24 cellular contexts compared by ENCODE assay signal in the genomic region with DNA sequence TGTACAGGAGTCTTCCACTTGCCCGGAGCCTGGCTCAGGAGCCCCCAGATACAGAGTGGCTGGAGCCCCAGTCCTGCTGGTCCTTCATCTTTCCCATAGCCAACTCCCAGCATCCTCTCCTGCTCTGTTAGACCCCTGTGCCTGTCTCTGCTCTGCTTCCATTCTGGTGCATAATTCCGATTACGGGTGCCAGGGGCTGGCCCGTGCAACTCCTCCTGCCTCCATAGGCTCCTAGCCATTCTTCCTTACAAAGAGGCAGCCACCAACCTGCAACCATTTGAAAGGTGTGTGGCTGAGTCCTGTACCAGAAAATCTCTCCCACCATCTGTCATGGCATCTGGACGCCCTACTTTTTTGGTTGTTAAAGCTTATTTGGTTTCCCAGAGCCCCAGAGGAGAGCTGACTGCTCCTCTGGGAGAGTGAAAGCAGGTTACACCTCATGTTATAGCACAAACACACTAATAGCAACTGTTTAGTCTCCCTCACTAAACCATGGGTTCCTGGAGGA. TPM values are rescaled to one million over a fixed set of nuclear protein-coding genes. Genes with fewer than 3 reads are reported as not detected.
DNase-seq lines count a peak whose midpoint lies in the region; ATAC-seq, FAIRE-seq and TF ChIP-seq lines count a peak whose summit lies in the region.
"Had no signal": no experiment of that assay in that cellular context is flagged by ENCODE, and none has a peak within 500 bp of the region (broad histone marks: within the 10 kb centered on the region; RNA-seq: fewer than 3 reads in every experiment).

No MANE protein-coding gene starts in this region.

- in situ Hi-C loops in HepG2 (cut with HindIII; ENCODE audit: extremely low pct_ligation_motif_present, low pct_unique_long_range_greater_than_20kb): no loop called here

- peaks cover 64% of the 10 kb centered on the region for H3K4me1 ChIP-seq in HepG2 (ENCODE audit: insufficient read depth, low read length)
- peaks cover 0 to 33% (median 11%) of the 10 kb centered on the region in 4 donors for H3K4me1 ChIP-seq in right lobe of liver
- peaks cover 0 to 6% (median 6%) of the 10 kb centered on the region in 4 donors for H3K4me1 ChIP-seq in esophagus muscularis mucosa

- no peaks in the 10 kb centered on the region; a peak in 1 of 5 replicates for H3K27me3 ChIP-seq in HepG2 (ENCODE audit: control insufficient read depth in 1 of 2, insufficient read depth in 2 of 2, low read length in 2 of 2)
- H3K27me3 ChIP-seq in right lobe of liver: no peaks in the 10 kb centered on the region
- peaks cover 0 to 16% (median 0%) of the 10 kb centered on the region in 4 donors for H3K27me3 ChIP-seq in esophagus muscularis mucosa

- H3K36me3 ChIP-seq in HepG2 (replicated peaks in 1 of 2; ENCODE audit: control insufficient read depth in 1 of 2, insufficient read depth in 2 of 2, low read length in 2 of 2) (no peaks in the 10 kb centered on the region), right lobe of liver (no peaks in the 10 kb centered on the region), esophagus muscularis mucosa (no peaks in the 10 kb centered on the region)

- peak overlapping the region; percentile 48 for H2AFZ ChIP-seq in HepG2 (ENCODE audit: low read length)

- 0 out of 2 replicates have a peak overlapping the region, but pooled peaks have one; percentile 4 for H3K9ac ChIP-seq in HepG2 (ENCODE audit: insufficient read depth, low read depth, low read length)
- H3K9ac ChIP-seq: KMS-11, SK-N-SH had no signal

- 67% methylated on average over 4 of the region's 5 CpGs for WGBS in HepG2 (ENCODE audit: low lambda C conversion rate)
- no CpG with 5 or more reads among the region's 5 CpGs for WGBS in right lobe of liver (ENCODE audit: insufficient coverage, low coverage, low lambda C conversion rate, missing lambda C conversion rate)
- WGBS in esophagus muscularis mucosa: 82% methylated on average over 5 of the region's 5 CpGs

- no peak for DNase-seq in HepG2 (ENCODE audit: low spot score)
- DNase-seq in right lobe of liver: no peak
- peak; percentile 70 for DNase-seq in NCI-H2171 (lab: John Stamatoyannopoulos, UW)
- peak; percentile 91 for DNase-seq in esophagus muscularis mucosa (ENCODE audit: extremely low spot score)
- DNase-seq in stimulated activated CD8-positive, alpha-beta memory T cell treated with anti-CD3 and anti-CD28 coated beads, Interleukin-4, amount 100 ng/mL, for 48 hours: no peak
- no peak for DNase-seq in activated CD4-positive, CD25-positive, alpha-beta regulatory T cell treated with anti-CD3 and anti-CD28 coated beads, Interleukin-2, amount 50 U/mL, for 72 hours
- no peak for DNase-seq in AG08396 (ENCODE audit: low spot score)
- DNase-seq: CD4-positive, alpha-beta memory T cell; COR-L47; DMS79; EL; GF-D8; GOT3; HCEC 1CT; NCI-H1048; NCI-H1417 treated with DMSO at 0.1 percent for 48 hours; NCI-H1694 treated with DMSO at 0.1 percent for 48 hours; NCI-H2081; NCI-H526; SK-N-SH had no signal

- no peaks in the 10 kb centered on the region for H3K9me3 ChIP-seq in HepG2 (ENCODE audit: low read length)
- no peaks in the 10 kb centered on the region for H3K9me3 ChIP-seq in right lobe of liver
- H3K9me3 ChIP-seq in esophagus muscularis mucosa: no peaks in the 10 kb centered on the region
- H3K9me3 ChIP-seq: A549, SK-N-SH had no signal

- peak overlapping the region; percentile 59 for H3K4me2 ChIP-seq in HepG2 (ENCODE audit: low read depth, low read length)
- H3K4me2 ChIP-seq: A549, KMS-11, SK-N-SH had no signal

- TF ChIP-seq EP300 in HepG2 (IDR thresholded peaks at IDR 0.05; ENCODE audit: low read depth in 2 of 2, low read length in 2 of 2) (no peak), HepG2 (CRISPR knock-in tag; IDR thresholded peaks at IDR 0.05; ENCODE audit: borderline replicate concordance) (no peak), esophagus muscularis mucosa (IDR thresholded peaks at IDR 0.05) (no peak)

- ATAC-seq in HepG2 (peak; percentile 4), right lobe of liver (no peak)
- ATAC-seq: A549 had no signal

- H3K79me2 ChIP-seq in HepG2 (ENCODE audit: insufficient read depth, low read length): no peaks in the 10 kb centered on the region

- no peak overlapping the region for H3K4me3 ChIP-seq in HepG2 (replicated peaks in 1 of 3; ENCODE audit: insufficient read depth in 1 of 3, low read depth in 2 of 3, low read length in 3 of 3)
- H3K4me3 ChIP-seq in right lobe of liver: no peak overlapping the region
- H3K4me3 ChIP-seq in esophagus muscularis mucosa: no peak overlapping the region
- H3K4me3 ChIP-seq: A549 had no signal

- intact Hi-C loops in HepG2 (cut with micrococcal nuclease; ENCODE audit: unreplicated experiment) (loop anchor here (10.0 kb wide), 1 partner anchor 304 kb away; no protein-coding TSS in a partner anchor), right lobe of liver (cut with DNase I) (loop anchor here in 1 of 2 donors (5.0 kb wide), 1 partner anchor 99 kb away; no protein-coding TSS in a partner anchor), esophagus muscularis mucosa (cut with DNase I) (no loop called here)

- CTCF ChIA-PET in HepG2 (lab: Yijun Ruan, JAX; ENCODE audit: low intra/inter-chr PET ratio, low total read pairs): no interaction called here

- TF ChIP-seq CTCF in HepG2 (CRISPR knock-in tag; IDR thresholded peaks at IDR 0.05) (no peak), right lobe of liver (IDR thresholded peaks at IDR 0.05) (no peak), esophagus muscularis mucosa (IDR thresholded peaks at IDR 0.05) (no peak)

- TF ChIP-seq RAD21 in HepG2 (CRISPR knock-in tag; IDR thresholded peaks at IDR 0.05): no peak

- BruUV-seq in HepG2 (replicated peaks; lab: Mats Ljungman, UMichigan): no TSS peak

- no peak for FAIRE-seq in HepG2 (lab: Jason Lieb, UNC)
- FAIRE-seq: A549, GM12891, RCC 7860 had no signal

- no peak for TF ChIP-seq POLR2A in HepG2 (IDR thresholded peaks at IDR 0.05; ENCODE audit: insufficient read depth in 1 of 2, low read depth in 2 of 2, low read length in 2 of 2)
- TF ChIP-seq POLR2A in right lobe of liver (IDR thresholded peaks at IDR 0.05): no peak
- no peak for TF ChIP-seq POLR2A in esophagus muscularis mucosa (IDR thresholded peaks at IDR 0.05; ENCODE audit: low read depth)

- H3K27ac ChIP-seq in HepG2 (ENCODE audit: extremely low read length, insufficient read depth, low read length): no peak overlapping the region
- no peak overlapping the region for H3K27ac ChIP-seq in right lobe of liver
- no peak overlapping the region for H3K27ac ChIP-seq in esophagus muscularis mucosa (replicated peaks in 1 of 4)
- H3K27ac ChIP-seq: A549, KMS-11 had no signal

- no peaks in the 10 kb centered on the region for H4K20me1 ChIP-seq in HepG2 (ENCODE audit: insufficient read depth, low read length)

- POLR2A ChIA-PET in HepG2 (lab: Yijun Ruan, JAX): no interaction called here

TF ChIP-seq in HepG2, 621 proteins besides CTCF, POLR2A, EP300 and RAD21:
- TF ChIP-seq FOXA1 (IDR thresholded peaks at IDR 0.05) (no peak), FOXA1 (CRISPR knock-in tag; IDR thresholded peaks at IDR 0.05) (no peak), ZNF773 (CRISPR knock-in tag; IDR thresholded peaks at IDR 0.05; ENCODE audit: borderline replicate concordance) (no peak), RFX1 (IDR thresholded peaks at IDR 0.05) (no peak), MIXL1 (CRISPR knock-in tag; IDR thresholded peaks at IDR 0.05) (no peak), NFATC3 (CRISPR knock-in tag; IDR thresholded peaks at IDR 0.05) (no peak)

RNA-seq across cellular contexts. Expression of a gene that starts 5.2 kb away (rescaled TPM):
- total RNA-seq in HepG2 (2016; rRNA removed; fragmentation: Illumina TruSeq; extraction: Trizol) (20.7 and 26.5 TPM in 2 replicates), right lobe of liver (1 to 10 TPM; 1.9 to 5.1 (median 4.3) TPM), esophagus muscularis mucosa (1 to 10 TPM; 3.4 to 6.6 (median 5.2) TPM)
- 18.0 and 20.8 TPM in 2 replicates for total RNA-seq in HepG2 (2016; cell fraction: cytosol; rRNA removed; fragmentation: Illumina TruSeq; extraction: Trizol; ENCODE audit: low read depth)
- 18.8 and 31.8 TPM in 2 replicates for total RNA-seq in HepG2 (2016; cell fraction: insoluble cytoplasmic fraction; rRNA removed; fragmentation: Illumina TruSeq; extraction: Trizol)
- total RNA-seq in HepG2 (2016; cell fraction: membrane; rRNA removed; fragmentation: Illumina TruSeq; extraction: Trizol): 10.2 and 13.1 TPM in 2 replicates
- total RNA-seq in HepG2 (2016; cell fraction: nucleus; rRNA removed; fragmentation: Illumina TruSeq; extraction: Trizol): 40.2 and 44.1 TPM in 2 replicates
- 3.0 and 5.9 TPM in 2 replicates for polyA plus RNA-seq in HepG2 (2011; rRNA removed)
- polyA plus RNA-seq in HepG2 (2011; cell fraction: cytosol; rRNA removed): 2.4 and 3.3 TPM in 2 replicates
- 6.9 and 7.4 TPM in 2 replicates for polyA plus RNA-seq in HepG2 (2011; cell fraction: nucleus; rRNA removed)
- 2.4 and 5.5 TPM in 2 replicates for polyA plus RNA-seq in HepG2 (2012)
- polyA plus RNA-seq in HepG2 (2016; cell fraction: cytosol; fragmentation: Illumina TruSeq; extraction: Trizol; ENCODE audit: low read depth): 1.1 and 1.3 TPM in 2 replicates
- 18.1 and 20.3 TPM in 2 replicates for polyA plus RNA-seq in HepG2 (2016; cell fraction: insoluble cytoplasmic fraction; fragmentation: Illumina TruSeq; extraction: Trizol; ENCODE audit: low read depth)
- polyA plus RNA-seq in HepG2 (2016; cell fraction: membrane; fragmentation: Illumina TruSeq; extraction: Trizol; ENCODE audit: low read depth): 2.3 and 3.2 TPM in 2 replicates
- polyA plus RNA-seq in HepG2 (2016; cell fraction: nucleus; fragmentation: Illumina TruSeq; extraction: Trizol; ENCODE audit: insufficient read depth, low read depth): 17.9 and 19.5 TPM in 2 replicates
- 4.5 and 16.4 TPM in 2 replicates for polyA minus RNA-seq in HepG2 (2011; rRNA and poly(A)+ RNA removed; ENCODE audit: low replicate concordance)
- polyA minus RNA-seq in HepG2 (2011; cell fraction: cytosol; rRNA and poly(A)+ RNA removed): 4.0 and 5.3 TPM in 2 replicates
- polyA minus RNA-seq in HepG2 (2011; cell fraction: nucleus; rRNA and poly(A)+ RNA removed): 18.5 and 34.0 TPM in 2 replicates

Comparison
In these comparisons a context has a peak if more than half of its experiments do, and no peak if none do; other contexts are left out.
1. DNase-seq: peak in NCI-H2171 (single experiment) and esophagus muscularis mucosa (single experiment); none in HepG2 (single experiment), right lobe of liver (0 of 3), stimulated activated CD8-positive, alpha-beta memory T cell treated with anti-CD3 and anti-CD28 coated beads, Interleukin-4, amount 100 ng/mL, for 48 hours (single experiment), activated CD4-positive, CD25-positive, alpha-beta regulatory T cell treated with anti-CD3 and anti-CD28 coated beads, Interleukin-2, amount 50 U/mL, for 72 hours (single experiment) and AG08396 (single experiment).